1 cellular context compared by ENCODE assay signal in genomic region chr1:16895241-16895601, GRCh38.
A peak's percentile ranks its signal among the peaks of the same experiment; 100 is the strongest.
TF ChIP-seq lines count a peak whose summit lies in the region.

No MANE protein-coding gene starts in this region.

TF ChIP-seq in neural cell, 6 proteins besides CTCF, POLR2A, EP300 and RAD21:
- TF ChIP-seq REST (IDR thresholded peaks at IDR 0.05; ENCODE audit: borderline replicate concordance): peak; percentile 26
- peak; percentile 38 for TF ChIP-seq TAF1 (IDR thresholded peaks at IDR 0.05; ENCODE audit: low read depth)
TF ChIP-seq in neural cell: peak in this region for 2; not testable (repeated sequence) for 4.
